In genomic region chr2:96154506-96155380, GRCh38 we compare ENCODE assay signal across 23 cellular contexts. TPM values are rescaled to one million over a fixed set of nuclear protein-coding genes. Genes with fewer than 3 reads are reported as not detected.
DNase-seq lines count a peak whose midpoint lies in the region; ATAC-seq, FAIRE-seq and TF ChIP-seq lines count a peak whose summit lies in the region.
"Had no signal": no experiment of that assay in that cellular context is flagged by ENCODE, and none has a peak within 500 bp of the region (broad histone marks: within the 10 kb centered on the region; RNA-seq: fewer than 3 reads in every experiment).

No MANE protein-coding gene starts in this region.

- no peak overlapping the region for H3K4me2 ChIP-seq in K562 (ENCODE audit: insufficient read depth, low read length)

- no peaks in the 10 kb centered on the region for H3K36me3 ChIP-seq in right atrium auricular region
- H3K36me3 ChIP-seq in K562 (ENCODE audit: control insufficient read depth, insufficient read depth, low read length) = no peaks in the 10 kb centered on the region
- H3K36me3 ChIP-seq: neutrophil, upper lobe of left lung had no signal

- intact Hi-C loops in left ventricle myocardium superior (cut with micrococcal nuclease) = no loop called here
- intact Hi-C loops in K562 (cut with micrococcal nuclease) = no loop called here

- H3K9me1 ChIP-seq in K562 (ENCODE audit: control insufficient read depth, insufficient read depth, low read length) = peaks cover 3% of the 10 kb centered on the region

- POLR2A ChIA-PET in K562 (lab: Yijun Ruan, JAX) = interaction anchor here (0.6 kb wide), 1 partner anchor 27 kb away, joined by 3 read pairs; no protein-coding TSS in a partner anchor

- no peak for TF ChIP-seq EP300 in K562 (IDR thresholded peaks at IDR 0.05; ENCODE audit: low read length)

- WGBS in K562 (ENCODE audit: insufficient coverage, low coverage, missing lambda C conversion rate) = 35% methylated on average over 14 of the region's 16 CpGs

- BruUV-seq in K562 (replicated peaks; lab: Mats Ljungman, UMichigan) = no TSS peak

- H3K9me3 ChIP-seq in right atrium auricular region (no peaks in the 10 kb centered on the region), K562 (replicated peaks; ENCODE audit: control insufficient read depth, insufficient read depth, low read depth, low read length) (no peaks in the 10 kb centered on the region)
- H3K9me3 ChIP-seq: neutrophil, upper lobe of left lung had no signal

- H2AFZ ChIP-seq in K562 (ENCODE audit: low read depth, low read length) = no peak overlapping the region

- H3K4me3 Mint-ChIP-seq in neural crest cell = no peak overlapping the region
- H3K4me3 Mint-ChIP-seq: mesothelial cell of epicardium had no signal

- peaks cover under 1% of the 10 kb centered on the region for H3K9me3 Mint-ChIP-seq in neural crest cell
- H3K9me3 Mint-ChIP-seq: activated T-helper 17 cell treated with anti-CD3 and anti-CD28 coated beads, Interleukin-2, amount 50 U/mL, for 72 hours; IgD-negative memory B cell; mesothelial cell of epicardium had no signal

- H3K4me3 ChIP-seq in right atrium auricular region (no peak overlapping the region), K562 (no peak overlapping the region)
- H3K4me3 ChIP-seq: upper lobe of left lung had no signal

- in situ Hi-C loops in K562 (cut with MboI) = no loop called here
- in situ Hi-C loops in G401 (cut with HindIII; ENCODE audit: low sequenced_read_pairs) = no loop called here

- no peaks in the 10 kb centered on the region for H4K20me1 ChIP-seq in K562 (replicated peaks; ENCODE audit: control insufficient read depth, insufficient read depth, low read length)

- no peak for TF ChIP-seq POLR2A in K562 (conservative IDR thresholded peaks at IDR 0.05)

- CTCF ChIA-PET in K562 (lab: Yijun Ruan, JAX; ENCODE audit: low intra/inter-chr PET ratio) = no interaction called here

- no peaks in the 10 kb centered on the region for H3K79me2 ChIP-seq in K562 (ENCODE audit: control insufficient read depth, insufficient read depth, low read length)

- FAIRE-seq in K562 (lab: Jason Lieb, UNC) = no peak
- FAIRE-seq: kidney had no signal

- H3K9ac ChIP-seq in K562 (ENCODE audit: insufficient read depth in 1 of 2, low read depth in 2 of 2, low read length in 2 of 2) = peak overlapping the region in 1 of 2 experiments; percentile 26; a peak in 1 of 4 replicates

- TF ChIP-seq RAD21 in K562 (CRISPR knock-in tag; conservative IDR thresholded peaks at IDR 0.05 in 1 of 2, IDR thresholded peaks at IDR 0.05 in 1 of 2) = no peak

- DNase-seq in left ventricle myocardium superior = peak; percentile 14
- no peak for DNase-seq in right atrium auricular region (ENCODE audit: low spot score)
- DNase-seq in K562 (ENCODE audit: extremely low read depth in 1 of 4, low spot score in 3 of 4) = no peak
- no peak for DNase-seq in neural crest cell (ENCODE audit: low read depth, low spot score)
- no peak for DNase-seq in G401 (ENCODE audit: low spot score)
- DNase-seq: central memory CD4-positive, alpha-beta T cell; DND-41; GOT3; kidney; NCI-H187 treated with DMSO at 0.1 percent for 48 hours; NK-92 treated with Interleukin-12 subunit alpha and Interleukin-12 subunit beta, amount 100 ng/mL, for 24 hours; stimulated activated CD4-positive, alpha-beta T cell treated with anti-CD3 and anti-CD28 coated beads, Interleukin-15, amount 100 ng/mL, for 24 hours; stimulated activated naive CD4-positive, alpha-beta T cell; SW 1271 had no signal

- no peaks in the 10 kb centered on the region for H3K4me1 ChIP-seq in right atrium auricular region
- peaks cover 20 to 37% of the 10 kb centered on the region in 2 experiments for H3K4me1 ChIP-seq in K562 (replicated peaks in 1 of 2; ENCODE audit: control insufficient read depth in 2 of 2, insufficient read depth in 2 of 2, low read length in 2 of 2)

- H3K4me1 Mint-ChIP-seq in neural crest cell = peaks cover 19% of the 10 kb centered on the region

- no peaks in the 10 kb centered on the region for H3K27me3 Mint-ChIP-seq in neural crest cell (ENCODE audit: low read depth)
- H3K27me3 Mint-ChIP-seq: activated T-helper 17 cell treated with anti-CD3 and anti-CD28 coated beads, Interleukin-2, amount 50 U/mL, for 72 hours; IgD-negative memory B cell had no signal

- H3K27me3 ChIP-seq in right atrium auricular region (no peaks in the 10 kb centered on the region), K562 (ENCODE audit: control insufficient read depth in 2 of 2, insufficient read depth in 2 of 2, low read length in 2 of 2) (no peaks in the 10 kb centered on the region)
- H3K27me3 ChIP-seq: neutrophil, upper lobe of left lung had no signal

- no peak for TF ChIP-seq CTCF in right atrium auricular region (IDR thresholded peaks at IDR 0.05)
- TF ChIP-seq CTCF in K562 (IDR thresholded peaks at IDR 0.05 in 2 of 3, conservative IDR thresholded peaks at IDR 0.05 in 1 of 3; ENCODE audit: insufficient read depth in 2 of 3, low read depth in 1 of 3, low read length in 3 of 3) = no peak
- no peak for TF ChIP-seq CTCF in neural crest cell (conservative IDR thresholded peaks at IDR 0.05)

- peak overlapping the region; percentile 78 for H3K27ac Mint-ChIP-seq in neural crest cell (ENCODE audit: unreplicated experiment)
- H3K27ac Mint-ChIP-seq: IgD-negative memory B cell, mesothelial cell of epicardium had no signal

- no peaks in the 10 kb centered on the region for H3K36me3 Mint-ChIP-seq in neural crest cell (ENCODE audit: low read depth)
- H3K36me3 Mint-ChIP-seq: IgD-negative memory B cell, mesothelial cell of epicardium had no signal

- ATAC-seq in left ventricle myocardium superior (no peak), K562 (no peak), HG02938 (IDR thresholded peaks at IDR 0.05; ENCODE audit: unreplicated experiment) (no peak), HG03432 (IDR thresholded peaks at IDR 0.05; ENCODE audit: unreplicated experiment) (no peak)
- ATAC-seq: activated T-helper 17 cell treated with anti-CD3 and anti-CD28 coated beads, Interleukin-2, amount 50 U/mL, for 72 hours had no signal

- H3K27ac ChIP-seq in right atrium auricular region = no peak overlapping the region
- no peak overlapping the region for H3K27ac ChIP-seq in K562 (ENCODE audit: extremely low read depth, low read depth, low read length)
- H3K27ac ChIP-seq: neutrophil, RWPE1, upper lobe of left lung had no signal

RNA-seq across cellular contexts. Expression of gene DUSP2, which starts 9.5 kb away (rescaled TPM):
- 1.9 TPM for total RNA-seq in left ventricle myocardium superior
- 1 to 10 TPM; 4.0 to 9.0 TPM for total RNA-seq in right atrium auricular region
- 0.16 TPM in 1 of 2 replicates, not detected in the other for total RNA-seq in K562 (2011; cell fraction: chromatin; rRNA removed; ENCODE audit: low replicate concordance)
- total RNA-seq in K562 (2011; cell fraction: nucleolus; rRNA removed) = 0.33 TPM in 1 of 2 replicates, not detected in the other
- not detected in 2 replicates for total RNA-seq in K562 (2011; cell fraction: nucleoplasm; rRNA removed)
- not detected in 2 replicates for total RNA-seq in K562 (2014; rRNA removed)
- not detected in 2 replicates for total RNA-seq in K562 (2014; rRNA removed; fragmentation: Illumina TruSeq; extraction: Trizol)
- not detected in 2 replicates for total RNA-seq in K562 (2015; rRNA removed; fragmentation: Illumina TruSeq; extraction: Trizol)
- 0.18 and 0.42 TPM in 2 replicates for total RNA-seq in K562 (2021)
- 0.04 TPM in 1 of 2 replicates, not detected in the other for polyA plus RNA-seq in K562 (2011; rRNA removed)
- polyA plus RNA-seq in K562 (2011; cell fraction: cytosol; rRNA removed) = 0.06 and 0.07 TPM in 2 replicates
- polyA plus RNA-seq in K562 (2011; cell fraction: nucleus; rRNA removed) = 0.14 and 0.64 TPM in 2 replicates
- 0.08 TPM in 1 of 2 replicates, not detected in the other for polyA plus RNA-seq in K562 (2012)
- polyA plus RNA-seq in K562 (2014; fragmentation: Illumina TruSeq; extraction: Trizol) = not detected in 2 replicates
- polyA plus RNA-seq in K562 (2014; fragmentation: Nextera tagmentation; extraction: Ambion mirVana) = not detected
- not detected in 2 replicates for polyA plus RNA-seq in K562 (2014; rRNA removed)
- polyA minus RNA-seq in K562 (2011; rRNA and poly(A)+ RNA removed) = not detected in 2 replicates
- polyA minus RNA-seq in K562 (2011; cell fraction: cytosol; rRNA and poly(A)+ RNA removed) = 0.76 and 1.8 TPM in 2 replicates
- 0.40 and 0.89 TPM in 2 replicates for polyA minus RNA-seq in K562 (2011; cell fraction: nucleus; rRNA and poly(A)+ RNA removed)
- 1.0 and 1.1 TPM in 2 replicates for total RNA-seq in neural crest cell
- 37.2 and 44.4 TPM in 2 replicates for total RNA-seq in G401 (2014; rRNA removed; shearing (Covaris generic))

RNA-seq across cellular contexts. Expression of gene ASTL, which starts 16.4 kb away (rescaled TPM):
- total RNA-seq in left ventricle myocardium superior (not detected), right atrium auricular region (not detected), K562 (2014; rRNA removed) (not detected in 2 replicates), K562 (2014; rRNA removed; fragmentation: Illumina TruSeq; extraction: Trizol) (not detected in 2 replicates), K562 (2015; rRNA removed; fragmentation: Illumina TruSeq; extraction: Trizol) (not detected in 2 replicates), K562 (2021) (not detected in 2 replicates), neural crest cell (not detected in 2 replicates)
- total RNA-seq in K562 (2011; cell fraction: chromatin; rRNA removed; ENCODE audit: low replicate concordance) = not detected in 2 replicates
- total RNA-seq in K562 (2011; cell fraction: nucleolus; rRNA removed) = not detected in 2 replicates
- not detected in 2 replicates for total RNA-seq in K562 (2011; cell fraction: nucleoplasm; rRNA removed)
- polyA plus RNA-seq in K562 (2011; rRNA removed) (not detected in 2 replicates), K562 (2014; fragmentation: Illumina TruSeq; extraction: Trizol) (not detected in 2 replicates), K562 (2014; fragmentation: Nextera tagmentation; extraction: Ambion mirVana) (not detected), K562 (2014; rRNA removed) (not detected in 2 replicates)
- polyA plus RNA-seq in K562 (2011; cell fraction: cytosol; rRNA removed) = not detected in 2 replicates
- polyA plus RNA-seq in K562 (2011; cell fraction: nucleus; rRNA removed) = not detected in 2 replicates
- not detected in 2 replicates for polyA plus RNA-seq in K562 (2012)
- polyA minus RNA-seq in K562 (2011; rRNA and poly(A)+ RNA removed) = not detected in 2 replicates
- not detected in 2 replicates for polyA minus RNA-seq in K562 (2011; cell fraction: cytosol; rRNA and poly(A)+ RNA removed)
- not detected in 2 replicates for polyA minus RNA-seq in K562 (2011; cell fraction: nucleus; rRNA and poly(A)+ RNA removed)
- total RNA-seq in G401 (2014; rRNA removed; shearing (Covaris generic)) = 2.6 TPM in 1 of 2 replicates, not detected in the other
- total RNA-seq: kidney, renal cortical epithelial cell had no signal
- polyA plus RNA-seq: IgD-negative memory B cell had no signal

RNA-seq across cellular contexts. Expression of gene ADRA2B, which starts 38.4 kb away (rescaled TPM):
- total RNA-seq in left ventricle myocardium superior = 5.0 TPM
- total RNA-seq in right atrium auricular region = 1 to 10 TPM in 1 of 2 donors, under 1 TPM in 1; 0.47 to 1.4 TPM
- 0.07 and 0.11 TPM in 2 replicates for total RNA-seq in K562 (2011; cell fraction: chromatin; rRNA removed; ENCODE audit: low replicate concordance)
- total RNA-seq in K562 (2011; cell fraction: nucleolus; rRNA removed) = 0.13 and 0.17 TPM in 2 replicates
- total RNA-seq in K562 (2011; cell fraction: nucleoplasm; rRNA removed) = not detected in 2 replicates
- not detected in 2 replicates for total RNA-seq in K562 (2014; rRNA removed)
- not detected in 2 replicates for total RNA-seq in K562 (2014; rRNA removed; fragmentation: Illumina TruSeq; extraction: Trizol)
- not detected in 2 replicates for total RNA-seq in K562 (2015; rRNA removed; fragmentation: Illumina TruSeq; extraction: Trizol)
- total RNA-seq in K562 (2021) = not detected in 2 replicates
- polyA plus RNA-seq in K562 (2011; rRNA removed) = not detected in 2 replicates
- 0.04 TPM in 1 of 2 replicates, not detected in the other for polyA plus RNA-seq in K562 (2011; cell fraction: cytosol; rRNA removed)
- polyA plus RNA-seq in K562 (2011; cell fraction: nucleus; rRNA removed) = 0.14 and 0.27 TPM in 2 replicates
- polyA plus RNA-seq in K562 (2012) = 0.03 TPM in 1 of 2 replicates, not detected in the other
- polyA plus RNA-seq in K562 (2014; fragmentation: Illumina TruSeq; extraction: Trizol) = not detected in 2 replicates
- not detected for polyA plus RNA-seq in K562 (2014; fragmentation: Nextera tagmentation; extraction: Ambion mirVana)
- polyA plus RNA-seq in K562 (2014; rRNA removed) = not detected in 2 replicates
- polyA minus RNA-seq in K562 (2011; rRNA and poly(A)+ RNA removed) = not detected in 2 replicates
- not detected in 2 replicates for polyA minus RNA-seq in K562 (2011; cell fraction: cytosol; rRNA and poly(A)+ RNA removed)
- polyA minus RNA-seq in K562 (2011; cell fraction: nucleus; rRNA and poly(A)+ RNA removed) = not detected in 2 replicates
- total RNA-seq in neural crest cell = 0.79 and 0.82 TPM in 2 replicates
- total RNA-seq in G401 (2014; rRNA removed; shearing (Covaris generic)) = 0.37 TPM in 1 of 2 replicates, not detected in the other
- total RNA-seq: renal cortical epithelial cell had no signal
- polyA plus RNA-seq: IgD-negative memory B cell had no signal

RNA-seq across cellular contexts. Expression of gene STARD7, which starts 53.9 kb away (rescaled TPM):
- total RNA-seq in left ventricle myocardium superior (214 TPM), right atrium auricular region (100 to 1,000 TPM; 128 to 163 TPM), K562 (2014; rRNA removed) (147 and 306 TPM in 2 replicates), K562 (2014; rRNA removed; fragmentation: Illumina TruSeq; extraction: Trizol) (173 and 193 TPM in 2 replicates), K562 (2015; rRNA removed; fragmentation: Illumina TruSeq; extraction: Trizol) (170 and 173 TPM in 2 replicates), K562 (2021) (192 and 196 TPM in 2 replicates), neural crest cell (178 and 186 TPM in 2 replicates)
- total RNA-seq in K562 (2011; cell fraction: chromatin; rRNA removed; ENCODE audit: low replicate concordance) = 162 and 181 TPM in 2 replicates
- total RNA-seq in K562 (2011; cell fraction: nucleolus; rRNA removed) = 102 and 117 TPM in 2 replicates
- 122 and 139 TPM in 2 replicates for total RNA-seq in K562 (2011; cell fraction: nucleoplasm; rRNA removed)
- polyA plus RNA-seq in K562 (2011; rRNA removed) (95.3 and 108 TPM in 2 replicates), K562 (2014; fragmentation: Illumina TruSeq; extraction: Trizol) (136 and 145 TPM in 2 replicates), K562 (2014; fragmentation: Nextera tagmentation; extraction: Ambion mirVana) (100 to 1,000 TPM in 1 of 2 experiments, 10 to 100 TPM in 1; 90.9 to 140 TPM), K562 (2014; rRNA removed) (103 and 122 TPM in 2 replicates)
- 41.7 and 76.2 TPM in 2 replicates for polyA plus RNA-seq in K562 (2011; cell fraction: cytosol; rRNA removed)
- polyA plus RNA-seq in K562 (2011; cell fraction: nucleus; rRNA removed) = 118 and 127 TPM in 2 replicates
- polyA plus RNA-seq in K562 (2012) = 80.3 and 106 TPM in 2 replicates
- polyA minus RNA-seq in K562 (2011; rRNA and poly(A)+ RNA removed) = 143 and 146 TPM in 2 replicates
- 72.4 and 78.6 TPM in 2 replicates for polyA minus RNA-seq in K562 (2011; cell fraction: cytosol; rRNA and poly(A)+ RNA removed)
- polyA minus RNA-seq in K562 (2011; cell fraction: nucleus; rRNA and poly(A)+ RNA removed) = 76.7 and 83.3 TPM in 2 replicates
- total RNA-seq in G401 (2014; rRNA removed; shearing (Covaris generic)) = 117 and 144 TPM in 2 replicates
